17 cellular contexts compared by ENCODE assay signal in the genomic region with DNA sequence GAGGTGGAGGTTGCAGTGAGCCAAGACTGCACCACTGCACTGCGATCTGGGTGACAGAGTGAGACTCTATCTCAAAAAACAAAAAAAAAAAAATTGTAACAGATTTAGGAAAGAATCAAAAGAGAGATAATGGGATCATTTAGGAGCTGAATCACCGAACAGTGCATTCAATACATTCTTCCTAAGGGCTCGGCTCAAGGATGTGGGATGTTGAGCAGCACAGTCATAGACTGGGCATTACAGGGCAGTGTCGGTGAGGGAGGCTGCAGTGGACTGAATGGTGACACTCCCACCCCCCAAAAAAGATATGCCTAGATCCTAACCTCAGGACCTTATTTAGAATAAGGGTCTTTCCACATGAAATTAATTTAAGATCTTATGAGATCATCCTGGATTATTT.
A peak's percentile ranks its signal among the peaks of the same experiment; 100 is the strongest.
DNase-seq lines count a peak whose midpoint lies in the region; ATAC-seq and TF ChIP-seq lines count a peak whose summit lies in the region.
"Had no signal": no experiment of that assay in that cellular context is flagged by ENCODE, and none has a peak within 500 bp of the region (broad histone marks: within the 10 kb centered on the region; RNA-seq: fewer than 3 reads in every experiment).

No MANE protein-coding gene starts in this region.

- TF ChIP-seq CTCF in HCT116 (IDR thresholded peaks at IDR 0.05 in 2 of 3, conservative IDR thresholded peaks at IDR 0.05 in 1 of 3; ENCODE audit: borderline replicate concordance in 1 of 3, insufficient read depth in 1 of 3, low read depth in 2 of 3, low read length in 2 of 3): no peak

- no peaks in the 10 kb centered on the region for H3K79me2 ChIP-seq in HCT116 (ENCODE audit: insufficient read depth, low read length)

- H4K20me1 ChIP-seq in HCT116 (ENCODE audit: insufficient read depth): no peaks in the 10 kb centered on the region

- no peaks in the 10 kb centered on the region for H3K9me3 Mint-ChIP-seq in activated naive CD8-positive, alpha-beta T cell treated with anti-CD3 and anti-CD28 coated beads for 36 hours
- peaks cover 5% of the 10 kb centered on the region for H3K9me3 Mint-ChIP-seq in activated CD4-positive, alpha-beta T cell treated with anti-CD3 and anti-CD28 coated beads, Interleukin-2, amount 10 ng/mL, durations not matched to agents 24 days and 14 days

- H3K9me2 ChIP-seq in HCT116 (ENCODE audit: insufficient read depth): no peaks in the 10 kb centered on the region

- intact Hi-C loops in HCT116 (cut with micrococcal nuclease): no loop called here
- intact Hi-C loops in activated CD4-positive, alpha-beta T cell treated with anti-CD3 and anti-CD28 coated beads, Interleukin-2, amount 10 ng/mL, durations not matched to agents 24 days and 14 days (cut with micrococcal nuclease): no loop called here

- no peaks in the 10 kb centered on the region for H3K36me3 Mint-ChIP-seq in activated naive CD8-positive, alpha-beta T cell treated with anti-CD3 and anti-CD28 coated beads for 36 hours
- H3K36me3 Mint-ChIP-seq in activated CD4-positive, alpha-beta T cell treated with anti-CD3 and anti-CD28 coated beads, Interleukin-2, amount 10 ng/mL, durations not matched to agents 24 days and 14 days (ENCODE audit: low read depth): no peaks in the 10 kb centered on the region
- H3K36me3 Mint-ChIP-seq: activated naive CD4-positive, alpha-beta T cell treated with anti-CD3 and anti-CD28 coated beads, Interleukin-2, amount 50 U/mL, for 72 hours; naive thymus-derived CD4-positive, alpha-beta T cell had no signal

- TF ChIP-seq RAD21 in HCT116 (IDR thresholded peaks at IDR 0.05; ENCODE audit: low read depth): no peak

- peaks cover 4% of the 10 kb centered on the region for H3K27me3 Mint-ChIP-seq in activated naive CD8-positive, alpha-beta T cell treated with anti-CD3 and anti-CD28 coated beads for 36 hours
- H3K27me3 Mint-ChIP-seq in activated CD4-positive, alpha-beta T cell treated with anti-CD3 and anti-CD28 coated beads, Interleukin-2, amount 10 ng/mL, durations not matched to agents 24 days and 14 days: no peaks in the 10 kb centered on the region
- H3K27me3 Mint-ChIP-seq: naive thymus-derived CD4-positive, alpha-beta T cell had no signal

- peaks cover 0 to 9% of the 10 kb centered on the region in 2 experiments; a peak in 1 of 4 replicates for H3K4me1 ChIP-seq in HCT116 (ENCODE audit: control insufficient read depth in 1 of 2, insufficient read depth in 2 of 2, low read length in 2 of 2)

- H3K9me3 ChIP-seq in HCT116 (ENCODE audit: control insufficient read depth in 1 of 2, insufficient read depth in 1 of 2, low read depth in 1 of 2, low read length in 2 of 2): no peaks in the 10 kb centered on the region

- ATAC-seq in HCT116 (peak; percentile 57; the same call in 1 of the 2 replicates), HG02759 (IDR thresholded peaks at IDR 0.05; ENCODE audit: unreplicated experiment) (no peak)
- ATAC-seq: activated naive CD4-positive, alpha-beta T cell treated with anti-CD3 and anti-CD28 coated beads, Interleukin-2, amount 50 U/mL, for 72 hours; naive thymus-derived CD4-positive, alpha-beta T cell had no signal

- no peak for TF ChIP-seq POLR2A in HCT116 (IDR thresholded peaks at IDR 0.05; ENCODE audit: borderline replicate concordance, extremely low read depth, insufficient read depth, insufficient read length)

- no peak overlapping the region for H3K4me3 ChIP-seq in HCT116 (replicated peaks in 1 of 2; ENCODE audit: low read depth in 1 of 2, low read length in 2 of 2)
- H3K4me3 ChIP-seq: left ventricle myocardium inferior had no signal

- POLR2A ChIA-PET in HCT116 (lab: Charles Lee): no interaction called here

- peaks cover 10% of the 10 kb centered on the region; the same call in 1 of the 2 replicates for H3K27me3 ChIP-seq in HCT116 (ENCODE audit: insufficient read depth, low read length)

- no peaks in the 10 kb centered on the region for H3K4me1 Mint-ChIP-seq in activated naive CD8-positive, alpha-beta T cell treated with anti-CD3 and anti-CD28 coated beads for 36 hours
- no peaks in the 10 kb centered on the region for H3K4me1 Mint-ChIP-seq in activated CD4-positive, alpha-beta T cell treated with anti-CD3 and anti-CD28 coated beads, Interleukin-2, amount 10 ng/mL, durations not matched to agents 24 days and 14 days
- H3K4me1 Mint-ChIP-seq: naive thymus-derived CD4-positive, alpha-beta T cell had no signal

- no peak overlapping the region for H3K27ac ChIP-seq in HCT116 (ENCODE audit: low read depth, low read length)
- H3K27ac ChIP-seq: left ventricle myocardium inferior had no signal

- RAD21 ChIA-PET in HCT116 (lab: Charles Lee; ENCODE audit: low non-redundant PET in 1 of 2, low total read pairs in 2 of 2, uncharacterized antibody in 2 of 2, unreplicated experiment in 2 of 2): no interaction called here

- CTCF ChIA-PET in HCT116 (lab: Charles Lee): no interaction called here

- H3K4me3 Mint-ChIP-seq in activated naive CD8-positive, alpha-beta T cell treated with anti-CD3 and anti-CD28 coated beads for 36 hours: no peak overlapping the region
- H3K4me3 Mint-ChIP-seq in activated CD4-positive, alpha-beta T cell treated with anti-CD3 and anti-CD28 coated beads, Interleukin-2, amount 10 ng/mL, durations not matched to agents 24 days and 14 days: no peak overlapping the region
- H3K4me3 Mint-ChIP-seq: naive thymus-derived CD4-positive, alpha-beta T cell had no signal

- BruUV-seq in HCT116 (replicated peaks; lab: Mats Ljungman, UMichigan): no TSS peak

- H3K9ac ChIP-seq in HCT116 (ENCODE audit: low read length): no peak overlapping the region

- no peak overlapping the region for H3K27ac Mint-ChIP-seq in activated naive CD8-positive, alpha-beta T cell treated with anti-CD3 and anti-CD28 coated beads for 36 hours
- H3K27ac Mint-ChIP-seq in activated CD4-positive, alpha-beta T cell treated with anti-CD3 and anti-CD28 coated beads, Interleukin-2, amount 10 ng/mL, durations not matched to agents 24 days and 14 days: no peak overlapping the region
- H3K27ac Mint-ChIP-seq: activated naive CD4-positive, alpha-beta T cell treated with anti-CD3 and anti-CD28 coated beads, Interleukin-2, amount 50 U/mL, for 72 hours; naive thymus-derived CD4-positive, alpha-beta T cell had no signal

- H3K4me2 ChIP-seq in HCT116 (ENCODE audit: low read length): peak overlapping the region; percentile 3; the same call in 1 of the 2 replicates

- H3K36me3 ChIP-seq in HCT116 (ENCODE audit: control insufficient read depth in 1 of 2, insufficient read depth in 2 of 2, low read length in 2 of 2): no peaks in the 10 kb centered on the region

- DNase-seq in A172 (ENCODE audit: low spot score) (peak; percentile 73), HCT116 (ENCODE audit: low read depth, low spot score) (no peak), astrocyte of the hippocampus (ENCODE audit: low read depth, low spot score) (peak; percentile 82), iris pigment epithelial cell (ENCODE audit: low read depth) (peak; percentile 88)
- no peak for DNase-seq in activated effector memory CD4-positive, alpha-beta T cell treated with anti-CD3 and anti-CD28 coated beads, Interleukin-2, amount 50 U/mL, for 16 hours
- DNase-seq in activated naive CD8-positive, alpha-beta T cell treated with anti-CD3 and anti-CD28 coated beads for 36 hours: no peak
- no peak for DNase-seq in activated CD4-positive, alpha-beta T cell treated with anti-CD3 and anti-CD28 coated beads, Interleukin-2, amount 10 ng/mL, durations not matched to agents 24 days and 14 days
- DNase-seq: 8988T; activated CD4-positive, alpha-beta T cell treated with anti-CD3 and anti-CD28 coated beads for 4 hours; activated T-cell treated with anti-CD3 and anti-CD28 coated beads for 4 hours; COR-L47; left ventricle myocardium inferior; naive thymus-derived CD4-positive, alpha-beta T cell; NCI-H2171; Right ventricle myocardium superior had no signal

- H2AFZ ChIP-seq in HCT116 (ENCODE audit: low read depth, low read length, poor library complexity, severe bottlenecking): no peak overlapping the region

TF ChIP-seq in HCT116, 20 proteins besides CTCF, POLR2A, EP300 and RAD21:
- TF ChIP-seq SIN3A (IDR thresholded peaks at IDR 0.05; ENCODE audit: low read depth) (no peak), CBX3 (IDR thresholded peaks at IDR 0.05; ENCODE audit: low read depth) (no peak), SP1 (IDR thresholded peaks at IDR 0.05; ENCODE audit: low read depth) (no peak), EZH2phosphoT487 (IDR thresholded peaks at IDR 0.05; ENCODE audit: borderline replicate concordance) (no peak), YY1 (IDR thresholded peaks at IDR 0.05; ENCODE audit: extremely low read depth, insufficient replicate concordance, low read depth, low read length) (no peak), JUND (IDR thresholded peaks at IDR 0.05) (no peak), TCF7L2 (IDR thresholded peaks at IDR 0.05; ENCODE audit: borderline replicate concordance, extremely low read depth, insufficient read depth, insufficient read length) (no peak)
- TF ChIP-seq, protein P1, sequence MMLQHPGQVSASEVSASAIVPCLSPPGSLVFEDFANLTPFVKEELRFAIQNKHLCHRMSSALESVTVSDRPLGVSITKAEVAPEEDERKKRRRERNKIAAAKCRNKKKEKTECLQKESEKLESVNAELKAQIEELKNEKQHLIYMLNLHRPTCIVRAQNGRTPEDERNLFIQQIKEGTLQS (IDR thresholded peaks at IDR 0.05): no peak
- TF ChIP-seq, protein P2, sequence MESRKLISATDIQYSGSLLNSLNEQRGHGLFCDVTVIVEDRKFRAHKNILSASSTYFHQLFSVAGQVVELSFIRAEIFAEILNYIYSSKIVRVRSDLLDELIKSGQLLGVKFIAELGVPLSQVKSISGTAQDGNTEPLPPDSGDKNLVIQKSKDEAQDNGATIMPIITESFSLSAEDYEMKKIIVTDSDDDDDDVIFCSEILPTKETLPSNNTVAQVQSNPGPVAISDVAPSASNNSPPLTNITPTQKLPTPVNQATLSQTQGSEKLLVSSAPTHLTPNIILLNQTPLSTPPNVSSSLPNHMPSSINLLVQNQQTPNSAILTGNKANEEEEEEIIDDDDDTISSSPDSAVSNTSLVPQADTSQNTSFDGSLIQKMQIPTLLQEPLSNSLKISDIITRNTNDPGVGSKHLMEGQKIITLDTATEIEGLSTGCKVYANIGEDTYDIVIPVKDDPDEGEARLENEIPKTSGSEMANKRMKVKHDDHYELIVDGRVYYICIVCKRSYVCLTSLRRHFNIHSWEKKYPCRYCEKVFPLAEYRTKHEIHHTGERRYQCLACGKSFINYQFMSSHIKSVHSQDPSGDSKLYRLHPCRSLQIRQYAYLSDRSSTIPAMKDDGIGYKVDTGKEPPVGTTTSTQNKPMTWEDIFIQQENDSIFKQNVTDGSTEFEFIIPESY (IDR thresholded peaks at IDR 0.05; ENCODE audit: extremely low read depth, insufficient replicate concordance, low read length): no peak

Comparison
In these comparisons a context has a peak if more than half of its experiments do, and no peak if none do; other contexts are left out.
1. DNase-seq: peak in A172 (single experiment), astrocyte of the hippocampus (single experiment) and iris pigment epithelial cell (single experiment); none in HCT116 (single experiment), activated effector memory CD4-positive, alpha-beta T cell treated with anti-CD3 and anti-CD28 coated beads, Interleukin-2, amount 50 U/mL, for 16 hours (single experiment), activated naive CD8-positive, alpha-beta T cell treated with anti-CD3 and anti-CD28 coated beads for 36 hours (single experiment) and activated CD4-positive, alpha-beta T cell treated with anti-CD3 and anti-CD28 coated beads, Interleukin-2, amount 10 ng/mL, durations not matched to agents 24 days and 14 days (single experiment).